In the genomic region with DNA sequence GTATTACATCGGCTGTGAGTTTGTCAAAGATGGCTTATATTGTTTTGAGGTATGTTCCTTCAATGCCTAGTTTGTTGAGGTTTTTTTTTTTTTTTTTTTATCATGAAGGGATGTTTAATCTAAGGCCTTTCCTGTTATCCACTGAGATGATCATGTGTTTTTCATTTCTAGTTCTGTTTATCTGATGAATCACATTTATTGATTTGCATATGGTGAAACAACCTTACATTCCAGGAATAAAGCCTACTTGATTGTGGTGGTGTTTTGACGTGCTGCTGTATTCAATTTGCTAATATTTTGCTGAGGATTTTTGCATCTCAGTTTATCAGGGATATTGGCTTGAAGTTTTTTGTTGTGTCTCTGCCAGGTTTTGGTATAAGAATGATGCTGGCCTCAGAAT, we compare ENCODE assay signal across 19 cellular contexts.
DNase-seq lines count a peak whose midpoint lies in the region; ATAC-seq and TF ChIP-seq lines count a peak whose summit lies in the region.
"Had no signal": no experiment of that assay in that cellular context is flagged by ENCODE, and none has a peak within 500 bp of the region (broad histone marks: within the 10 kb centered on the region; RNA-seq: fewer than 3 reads in every experiment).

No MANE protein-coding gene starts in this region.

- no peak overlapping the region for H3K27ac ChIP-seq in endodermal cell (ENCODE audit: low read depth, low read length)
- H3K27ac ChIP-seq: A549; BLaER1 treated with 17β-estradiol and CSF1 and Interleukin-3, amounts not matched to agents 10 nM and 100 nM had no signal

- H3K27ac Mint-ChIP-seq in Calu3 (ENCODE audit: unreplicated experiment) (peak overlapping the region; percentile 67), endodermal cell (peak overlapping the region; percentile 35)

- H3K9ac ChIP-seq in endodermal cell (ENCODE audit: extremely low read depth, low read length, poor library complexity, severe bottlenecking): no peak overlapping the region
- H3K9ac ChIP-seq: BLaER1 treated with 17β-estradiol and CSF1 and Interleukin-3, amounts not matched to agents 10 nM and 100 nM; SK-N-SH had no signal

- H3K4me3 ChIP-seq in HFF-Myc (replicated peaks; ENCODE audit: low read depth, low read length) (no peak overlapping the region), endodermal cell (ENCODE audit: low read length) (no peak overlapping the region)
- H3K4me3 ChIP-seq: A549; BLaER1 treated with 17β-estradiol and CSF1 and Interleukin-3, amounts not matched to agents 10 nM and 100 nM had no signal

- 86 to 98% methylated on average over 1 to 2 of the region's 2 CpGs for WGBS in endodermal cell (ENCODE audit: insufficient coverage in 1 of 2, insufficient read length in 1 of 2), 2 experiments

- H3K4me1 Mint-ChIP-seq in Calu3 (ENCODE audit: low read depth, unreplicated experiment): peaks cover 36% of the 10 kb centered on the region
- H3K4me1 Mint-ChIP-seq in endodermal cell: peaks cover 10% of the 10 kb centered on the region

- no peaks in the 10 kb centered on the region for H3K9me3 Mint-ChIP-seq in Calu3 (ENCODE audit: low read depth, unreplicated experiment)
- H3K9me3 Mint-ChIP-seq in endodermal cell: no peaks in the 10 kb centered on the region
- H3K9me3 Mint-ChIP-seq: CD8-positive, alpha-beta memory T cell had no signal

- no peaks in the 10 kb centered on the region for H3K9me3 ChIP-seq in endodermal cell (ENCODE audit: control insufficient read depth, low read length)
- H3K9me3 ChIP-seq: A549, SK-N-SH had no signal

- no peaks in the 10 kb centered on the region for H3K27me3 Mint-ChIP-seq in Calu3 (ENCODE audit: unreplicated experiment)
- H3K27me3 Mint-ChIP-seq in endodermal cell (ENCODE audit: insufficient read depth): no peaks in the 10 kb centered on the region
- H3K27me3 Mint-ChIP-seq: CD8-positive, alpha-beta memory T cell had no signal

- in situ Hi-C loops in GM13976 (cut with MboI; ENCODE audit: low sequenced_read_pairs, unreplicated experiment): no loop called here

- H3K4me3 Mint-ChIP-seq in Calu3 (ENCODE audit: low read depth, unreplicated experiment) (no peak overlapping the region), endodermal cell (no peak overlapping the region)
- H3K4me3 Mint-ChIP-seq: CD8-positive, alpha-beta memory T cell had no signal

- H3K36me3 Mint-ChIP-seq in Calu3 (ENCODE audit: insufficient read depth, unreplicated experiment) (peaks cover 6% of the 10 kb centered on the region), endodermal cell (ENCODE audit: low read depth) (peaks cover 25% of the 10 kb centered on the region)

- no peak for ATAC-seq in GM18519 (IDR thresholded peaks at IDR 0.05; ENCODE audit: low FRiP score, unreplicated experiment)
- ATAC-seq: A549, HepG2 had no signal

- no peaks in the 10 kb centered on the region for H3K36me3 ChIP-seq in endodermal cell (ENCODE audit: control insufficient read depth, insufficient read depth, low read length)

- TF ChIP-seq CTCF in Calu3 (IDR thresholded peaks at IDR 0.05; ENCODE audit: unreplicated experiment) (no peak), HFF-Myc (IDR thresholded peaks at IDR 0.05; ENCODE audit: low read depth, low read length, missing control alignments) (no peak), endodermal cell (conservative IDR thresholded peaks at IDR 0.05) (no peak), GM13976 (IDR thresholded peaks at IDR 0.05; ENCODE audit: borderline replicate concordance, control extremely low read depth, extremely low read depth, insufficient read depth, missing control alignments) (no peak)

- H3K4me1 ChIP-seq in endodermal cell (ENCODE audit: control insufficient read depth, insufficient read depth, low read length): no peaks in the 10 kb centered on the region
- H3K4me1 ChIP-seq: A549 had no signal

- CTCF ChIA-PET in Calu3 (lab: Charles Lee): interaction anchor here (0.6 to 0.7 kb wide), 3 partner anchors 14 to 48 kb away, joined by 3 read pairs; no protein-coding TSS in a partner anchor

- BruUV-seq in Calu3 (replicated peaks; lab: Mats Ljungman, UMichigan): no TSS peak

- DNase-seq in Calu3 (no peak), HFF-Myc (ENCODE audit: extremely low read depth, low read depth) (peak; percentile 15), endodermal cell (no peak), iris pigment epithelial cell (ENCODE audit: low read depth) (peak; percentile 59), cerebellar cortex (ENCODE audit: low spot score) (no peak), GM13976 (ENCODE audit: low spot score) (no peak), DMS153 treated with DMSO at 0.1 percent for 48 hours (lab: John Stamatoyannopoulos, UW; ENCODE audit: unreplicated experiment) (no peak)
- DNase-seq: CD8-positive, alpha-beta memory T cell; GF-D8; KG1; NCI-H1694 treated with DMSO at 0.1 percent for 48 hours; NCI-H510A treated with DMSO at 0.1 percent for 48 hours; NCI-H82; SHP77; SK-N-SH had no signal

- no peaks in the 10 kb centered on the region for H3K27me3 ChIP-seq in endodermal cell (ENCODE audit: control insufficient read depth, insufficient read depth, low read length, poor library complexity, severe bottlenecking)
- H3K27me3 ChIP-seq: BLaER1 treated with 17β-estradiol and CSF1 and Interleukin-3, amounts not matched to agents 10 nM and 100 nM had no signal

- intact Hi-C loops in Calu3 (cut with micrococcal nuclease; ENCODE audit: unreplicated experiment): loop anchor here (10.0 kb wide), 1 partner anchor 131 kb away; no protein-coding TSS in a partner anchor

Comparison
In these comparisons a context has a peak if more than half of its experiments do, and no peak if none do; other contexts are left out.
1. DNase-seq: peak in HFF-Myc (single experiment) and iris pigment epithelial cell (single experiment); none in Calu3 (single experiment), endodermal cell (single experiment), cerebellar cortex (single experiment), GM13976 (single experiment) and DMS153 treated with DMSO at 0.1 percent for 48 hours (single experiment).